1 cellular context compared by ENCODE assay signal in the genomic region with DNA sequence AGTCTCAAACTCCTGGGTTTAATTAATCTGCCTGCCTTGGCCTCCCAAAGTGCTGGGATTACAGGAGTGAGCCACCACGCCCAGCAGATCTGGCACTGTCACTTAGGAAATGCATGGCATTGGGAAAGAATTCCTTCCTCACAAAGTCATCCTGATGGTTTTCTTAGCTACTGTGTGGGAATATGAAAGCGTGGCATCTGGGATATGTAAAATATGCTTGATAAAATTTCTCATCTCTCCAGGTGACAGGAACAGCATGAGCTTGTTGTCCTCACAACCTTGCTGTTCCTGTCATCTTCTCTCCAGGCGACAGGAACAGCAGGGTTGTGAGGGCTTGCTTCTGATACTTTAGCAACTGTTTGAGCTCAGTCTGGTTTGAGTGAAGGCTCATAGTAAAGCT.
TF ChIP-seq lines count a peak whose summit lies in the region.

No MANE protein-coding gene starts in this region.

TF ChIP-seq in H1, 55 proteins besides CTCF, POLR2A, EP300 and RAD21:
- no peak for TF ChIP-seq CHD1 (IDR thresholded peaks at IDR 0.05; ENCODE audit: low read depth, low read length)
- TF ChIP-seq CTBP2 (IDR thresholded peaks at IDR 0.05; ENCODE audit: borderline replicate concordance, insufficient read depth, insufficient read length, low read length), result no peak
- TF ChIP-seq KDM1A (IDR thresholded peaks at IDR 0.05; ENCODE audit: borderline replicate concordance, low read length), result no peak
- TF ChIP-seq YY1 (IDR thresholded peaks at IDR 0.05; ENCODE audit: low read depth, low read length), result no peak
